Comparison of ENCODE assay signal across 13 cellular contexts in the genomic region with DNA sequence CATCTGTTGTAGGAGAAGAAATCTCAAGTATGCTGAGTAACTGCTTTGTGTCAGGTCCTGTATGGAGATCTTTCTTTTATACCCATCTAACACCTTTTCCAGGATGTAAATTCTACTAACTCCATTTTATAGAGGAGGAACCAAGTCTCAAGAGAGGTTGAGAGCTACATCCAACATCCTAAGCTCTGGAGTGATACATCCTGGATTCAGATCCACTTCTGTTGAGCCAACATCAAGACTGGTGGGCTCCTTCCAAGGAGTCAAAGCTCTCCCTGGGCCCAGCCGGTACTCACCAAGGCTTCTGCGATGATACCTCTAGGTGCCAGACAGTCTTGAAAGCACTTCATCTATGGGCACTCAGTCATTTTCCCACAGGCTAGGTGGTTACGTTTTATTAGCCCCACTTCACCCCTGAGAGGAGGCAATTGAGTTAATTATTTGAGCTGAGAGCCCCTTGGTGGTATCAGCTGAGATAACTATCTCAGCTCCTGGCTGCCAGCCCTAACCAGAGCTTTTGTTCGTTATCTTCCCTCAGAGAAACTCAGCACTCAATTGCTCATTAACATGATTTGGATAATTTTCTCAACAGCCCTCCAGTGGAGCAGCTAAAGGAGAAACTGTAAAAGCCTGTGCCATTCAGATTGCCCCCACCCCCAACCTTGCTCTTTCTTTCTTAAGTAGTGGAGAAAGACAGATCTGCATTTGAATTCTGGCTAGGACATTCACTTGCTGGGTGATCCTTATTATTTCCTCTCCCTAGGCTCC.
DNase-seq lines count a peak whose midpoint lies in the region; ATAC-seq, FAIRE-seq and TF ChIP-seq lines count a peak whose summit lies in the region.
"Had no signal": no experiment of that assay in that cellular context is flagged by ENCODE, and none has a peak within 500 bp of the region (broad histone marks: within the 10 kb centered on the region; RNA-seq: fewer than 3 reads in every experiment).

No MANE protein-coding gene starts in this region.

- H3K14ac ChIP-seq in H1 (ENCODE audit: insufficient read length), result no peak overlapping the region

- peak; percentile 47 for DNase-seq in DMS 273 (lab: John Stamatoyannopoulos, UW; ENCODE audit: unreplicated experiment)
- DNase-seq in NCI-H1048 (lab: John Stamatoyannopoulos, UW), result peak; percentile 52
- peak; percentile 16 for DNase-seq in NCI-H345 treated with DMSO at 0.1 percent for 48 hours (lab: John Stamatoyannopoulos, UW; ENCODE audit: unreplicated experiment)
- DNase-seq in H1 (ENCODE audit: low read depth in 1 of 2, low spot score in 2 of 2), result peak; percentile 60 to 82
- DNase-seq in activated T-cell treated with anti-CD3 and anti-CD28 coated beads for 4 hours, result no peak
- DNase-seq in spleen, result no peak
- no peak for DNase-seq in adrenal gland
- DNase-seq: activated naive CD8-positive, alpha-beta T cell treated with anti-CD3 and anti-CD28 coated beads, Interleukin-2, amount 10 ng/mL, durations not matched to agents 7 days and 5 days; cerebellar nuclear complex; hypothalamus; NCI-H82; Right ventricle myocardium superior had no signal

- peak overlapping the region; percentile 99 for H2BK12ac ChIP-seq in H1 (ENCODE audit: low read depth, low read length)

- peak overlapping the region; percentile 97 for H4K91ac ChIP-seq in H1 (replicated peaks; ENCODE audit: insufficient read length, low read length)

- H3K56ac ChIP-seq in H1 (replicated peaks; ENCODE audit: insufficient read length, low read depth, low read length), result peak overlapping the region; percentile 83

- no peaks in the 10 kb centered on the region for H3K27me3 ChIP-seq in H1 (replicated peaks in 1 of 4; ENCODE audit: control insufficient read depth in 3 of 4, extremely low read depth in 1 of 4, insufficient read depth in 3 of 4, low read length in 3 of 4)
- no peaks in the 10 kb centered on the region for H3K27me3 ChIP-seq in spleen (replicated peaks in 1 of 7)
- H3K27me3 ChIP-seq in adrenal gland, result no peaks in the 10 kb centered on the region

- TF ChIP-seq EP300 in H1 (IDR thresholded peaks at IDR 0.05; ENCODE audit: borderline replicate concordance in 1 of 2, low read depth in 2 of 2, low read length in 2 of 2), result peak in 1 of 2 experiments; percentile 70; a peak in 1 of 3 replicates

- peak overlapping the region; percentile 48 to 55 for H3K4me2 ChIP-seq in H1 (ENCODE audit: insufficient read depth in 1 of 2, low read depth in 2 of 2, low read length in 2 of 2)

- peak overlapping the region; percentile 84 for H2BK120ac ChIP-seq in H1 (replicated peaks; ENCODE audit: low read depth, low read length)

- TF ChIP-seq CTCF in H1 (IDR thresholded peaks at IDR 0.05; ENCODE audit: control extremely low read depth in 1 of 3, insufficient read depth in 1 of 3, low read depth in 1 of 3, low read length in 3 of 3) (no peak), spleen (IDR thresholded peaks at IDR 0.05 in 8 of 11, conservative IDR thresholded peaks at IDR 0.05 in 3 of 11) (no peak), adrenal gland (IDR thresholded peaks at IDR 0.05) (no peak)

- H3K4ac ChIP-seq in H1 (replicated peaks; ENCODE audit: insufficient read length, low read depth, low read length), result peak overlapping the region; percentile 86

- no peaks in the 10 kb centered on the region for H3K9me3 ChIP-seq in H1 (ENCODE audit: insufficient read depth in 2 of 2, low read depth in 1 of 2, low read length in 1 of 2)
- H3K9me3 ChIP-seq in spleen, result no peaks in the 10 kb centered on the region
- no peaks in the 10 kb centered on the region for H3K9me3 ChIP-seq in adrenal gland (replicated peaks in 1 of 3)

- ATAC-seq in GM21529 (IDR thresholded peaks at IDR 0.05; ENCODE audit: unreplicated experiment), result no peak

- POLR2A ChIA-PET in H1 (lab: Charles Lee; ENCODE audit: partially characterized antibody), result interaction anchor here (0.8 to 1.7 kb wide), 7 partner anchors 10 to 373 kb away, joined by 3 to 7 read pairs (median 3); no protein-coding TSS in a partner anchor

- H4K20me1 ChIP-seq in H1 (replicated peaks in 1 of 2; ENCODE audit: control insufficient read depth in 1 of 2, insufficient read depth in 2 of 2, low read length in 2 of 2), result no peaks in the 10 kb centered on the region

- H2AFZ ChIP-seq in H1 (ENCODE audit: low read length), result no peak overlapping the region

- H3K4me1 ChIP-seq in H1 (replicated peaks in 1 of 4; ENCODE audit: control insufficient read depth in 3 of 4, insufficient read depth in 4 of 4, low read length in 3 of 4) (peaks cover 13 to 39% (median 26%) of the 10 kb centered on the region in 4 experiments; a peak in 6 of 7 replicates), spleen (peaks cover 0 to 3% (median under 1%) of the 10 kb centered on the region in 6 donors), adrenal gland (replicated peaks in 1 of 2) (peaks cover 0 to 7% of the 10 kb centered on the region in 2 donors)

- no peak overlapping the region for H4K8ac ChIP-seq in H1 (ENCODE audit: extremely low read depth, insufficient read depth, low read length)

- H3K36me3 ChIP-seq in H1 (ENCODE audit: control insufficient read depth in 2 of 4, insufficient read depth in 4 of 4, low read length in 3 of 4) (no peaks in the 10 kb centered on the region), spleen (no peaks in the 10 kb centered on the region), adrenal gland (replicated peaks in 1 of 2) (no peaks in the 10 kb centered on the region)

- H3K18ac ChIP-seq in H1 (ENCODE audit: extremely low read depth, low read length), result peak overlapping the region; percentile 99

- CTCF ChIA-PET in H1 (lab: Charles Lee; ENCODE audit: partially characterized antibody), result interaction anchor here (0.6 to 2.3 kb wide), 8 partner anchors 10 to 680 kb away, joined by 3 to 10 read pairs (median 4); no protein-coding TSS in a partner anchor

- intact Hi-C loops in spleen (cut with DNase I; ENCODE audit: low total_unique reads) (no loop called here), adrenal gland (cut with DNase I) (no loop called here)

- H2BK15ac ChIP-seq in H1 (ENCODE audit: low read length), result no peak overlapping the region

- WGBS in H1 (ENCODE audit: extremely low coverage in 1 of 2, insufficient coverage in 1 of 2, insufficient read length in 1 of 2, insufficient replicate concordance in 2 of 2, low coverage in 1 of 2, low lambda C conversion rate in 2 of 2, missing lambda C conversion rate in 1 of 2), 2 experiments, result 0% methylated on average over 4 of the region's 4 CpGs; no CpG with 5 or more reads in 1 of the 2 experiments
- 68 to 83% (median 74%) methylated on average over 4 of the region's 4 CpGs for WGBS in spleen, 5 donors
- 68 to 87% (median 82%) methylated on average over 4 of the region's 4 CpGs for WGBS in adrenal gland, 4 donors

- TF ChIP-seq POLR2A in H1 (IDR thresholded peaks at IDR 0.05; ENCODE audit: control extremely low read depth in 1 of 2, low read depth in 2 of 2, low read length in 2 of 2) (no peak), spleen (IDR thresholded peaks at IDR 0.05) (no peak), adrenal gland (IDR thresholded peaks at IDR 0.05) (no peak)

- peak; percentile 12 to 22; a peak in 3 of 4 replicates for TF ChIP-seq RAD21 in H1 (IDR thresholded peaks at IDR 0.05 in 1 of 2, conservative IDR thresholded peaks at IDR 0.05 in 1 of 2; ENCODE audit: low read depth in 2 of 2, low read length in 2 of 2)

- 0 out of 7 replicates have a peak overlapping the region, but pooled peaks of 2 of the 4 experiments have one; percentile 9 to 20 for H3K9ac ChIP-seq in H1 (replicated peaks in 1 of 4; ENCODE audit: extremely low read depth in 1 of 4, low read depth in 3 of 4, low read length in 3 of 4)

- H3K23me2 ChIP-seq in H1 (ENCODE audit: low read depth, low read length), result no peaks in the 10 kb centered on the region

- H3K23ac ChIP-seq in H1 (ENCODE audit: insufficient read length), result no peak overlapping the region

- H3K27ac ChIP-seq in H1 (ENCODE audit: low read depth, low read length), result peak overlapping the region; percentile 76; the same call in 1 of the 2 replicates
- no peak overlapping the region for H3K27ac ChIP-seq in spleen
- H3K27ac ChIP-seq in adrenal gland, result no peak overlapping the region

- peak overlapping the region in 3 of 4 experiments; percentile 10 to 48 (median 19); a peak in 5 of 8 replicates for H3K4me3 ChIP-seq in H1 (ENCODE audit: extremely low read depth in 1 of 4, insufficient read depth in 2 of 4, low read depth in 3 of 4, low read length in 4 of 4)
- H3K4me3 ChIP-seq in spleen, result no peak overlapping the region
- no peak overlapping the region for H3K4me3 ChIP-seq in adrenal gland

- FAIRE-seq in H1 (lab: Jason Lieb, UNC), result peak; percentile 85

- H3K79me1 ChIP-seq in H1 (ENCODE audit: low read depth, low read length), result no peaks in the 10 kb centered on the region

- H2BK5ac ChIP-seq in H1 (ENCODE audit: low read depth, low read length), result peak overlapping the region; percentile 98

- H2BK20ac ChIP-seq in H1 (ENCODE audit: low read length), result peak overlapping the region; percentile 67

- H4K5ac ChIP-seq in H1 (ENCODE audit: insufficient read length, low read depth, low read length), result peak overlapping the region; percentile 85

- peak overlapping the region; percentile 29; the same call in 1 of the 2 replicates for H2AK5ac ChIP-seq in H1 (ENCODE audit: low read depth, low read length)

- H3K79me2 ChIP-seq in H1 (ENCODE audit: control insufficient read depth in 1 of 2, insufficient read depth in 2 of 2, low read length in 2 of 2), result no peaks in the 10 kb centered on the region

Comparison
In these comparisons a context has a peak if more than half of its experiments do, and no peak if none do; other contexts are left out.
1. DNase-seq: peak in DMS 273 (single experiment), NCI-H1048 (single experiment), NCI-H345 treated with DMSO at 0.1 percent for 48 hours (single experiment) and H1 (2 of 2); none in activated T-cell treated with anti-CD3 and anti-CD28 coated beads for 4 hours (single experiment), spleen (single experiment) and adrenal gland (0 of 7).
2. H3K4me3 ChIP-seq: peak in H1 (3 of 4); none in spleen (0 of 8) and adrenal gland (0 of 4).